1 cellular context compared by ENCODE assay signal in the genomic region with DNA sequence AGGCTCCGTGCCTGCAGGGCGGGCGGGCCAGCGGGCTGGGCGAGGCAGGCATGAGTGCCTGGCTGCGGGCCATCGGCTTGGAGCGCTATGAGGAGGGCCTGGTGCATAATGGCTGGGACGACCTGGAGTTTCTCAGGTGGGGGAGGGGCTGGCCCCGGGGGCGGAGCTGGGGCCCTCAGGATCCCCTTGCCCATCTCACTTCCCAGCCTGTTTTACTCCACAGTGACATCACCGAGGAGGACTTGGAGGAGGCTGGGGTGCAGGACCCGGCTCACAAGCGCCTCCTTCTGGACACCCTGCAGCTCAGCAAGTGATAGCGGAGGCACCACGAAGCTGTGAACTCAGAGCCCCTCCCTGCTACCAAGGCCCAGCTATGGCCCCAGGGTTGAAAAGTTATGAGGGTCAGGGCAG.
TF ChIP-seq lines count a peak whose summit lies in the region.

No MANE protein-coding gene starts in this region.

TF ChIP-seq in endothelial cell of umbilical vein, 7 proteins besides CTCF, POLR2A, EP300 and RAD21:
- TF ChIP-seq POLR2AphosphoS5 (IDR thresholded peaks at IDR 0.05; ENCODE audit: insufficient read depth, low read depth, low read length) (no peak), FOS (IDR thresholded peaks at IDR 0.05; ENCODE audit: borderline replicate concordance, insufficient read depth, low read length) (no peak), EZH2 (IDR thresholded peaks at IDR 0.05; ENCODE audit: borderline replicate concordance, low read depth, low read length, severe bottlenecking) (no peak), MYC (IDR thresholded peaks at IDR 0.05; ENCODE audit: low read depth, low read length) (no peak), JUN (IDR thresholded peaks at IDR 0.05; ENCODE audit: borderline replicate concordance, insufficient read depth, insufficient read length, low read depth) (no peak), GATA2 (IDR thresholded peaks at IDR 0.05; ENCODE audit: insufficient read depth, insufficient read length, low read depth, low read length) (no peak)
- TF ChIP-seq, protein P1, sequence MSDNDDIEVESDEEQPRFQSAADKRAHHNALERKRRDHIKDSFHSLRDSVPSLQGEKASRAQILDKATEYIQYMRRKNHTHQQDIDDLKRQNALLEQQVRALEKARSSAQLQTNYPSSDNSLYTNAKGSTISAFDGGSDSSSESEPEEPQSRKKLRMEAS (IDR thresholded peaks at IDR 0.05; ENCODE audit: insufficient read depth, insufficient read length) = no peak
TF ChIP-seq in endothelial cell of umbilical vein: peak in this region for 0.
